1 cellular context compared by ENCODE assay signal in the genomic region with DNA sequence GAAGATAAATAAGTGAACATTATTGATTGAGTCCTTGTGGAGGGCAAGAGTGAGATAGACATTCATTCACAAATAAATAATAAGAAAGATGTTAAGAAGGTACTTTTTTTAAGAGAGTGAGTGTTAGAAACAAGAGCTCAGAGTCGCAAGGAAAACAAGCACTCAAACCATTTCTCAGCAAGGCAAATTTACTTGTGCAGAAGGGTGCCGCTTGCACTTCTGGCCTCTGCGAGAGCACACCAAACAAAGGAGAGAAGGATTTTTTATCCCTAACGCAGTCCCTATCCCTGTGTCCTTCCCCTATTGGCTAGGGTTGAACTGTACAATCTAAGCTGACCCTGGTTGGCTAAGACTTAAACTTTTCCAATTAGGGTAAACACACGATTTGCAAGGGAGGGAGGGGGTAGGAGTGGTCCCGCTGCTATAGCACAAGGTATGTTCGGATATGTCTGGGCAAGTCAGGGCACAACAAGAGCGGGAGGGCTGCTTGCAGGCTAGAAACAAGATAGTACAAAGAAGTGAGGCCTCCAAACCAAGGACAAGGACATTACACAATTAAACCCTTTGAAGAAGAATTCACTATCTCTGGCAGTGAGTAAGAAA.
TF ChIP-seq lines count a peak whose summit lies in the region.

No MANE protein-coding gene starts in this region.

TF ChIP-seq in GM23338, 12 proteins besides CTCF, POLR2A, EP300 and RAD21 (continued from another document):
- TF ChIP-seq, protein P1, sequence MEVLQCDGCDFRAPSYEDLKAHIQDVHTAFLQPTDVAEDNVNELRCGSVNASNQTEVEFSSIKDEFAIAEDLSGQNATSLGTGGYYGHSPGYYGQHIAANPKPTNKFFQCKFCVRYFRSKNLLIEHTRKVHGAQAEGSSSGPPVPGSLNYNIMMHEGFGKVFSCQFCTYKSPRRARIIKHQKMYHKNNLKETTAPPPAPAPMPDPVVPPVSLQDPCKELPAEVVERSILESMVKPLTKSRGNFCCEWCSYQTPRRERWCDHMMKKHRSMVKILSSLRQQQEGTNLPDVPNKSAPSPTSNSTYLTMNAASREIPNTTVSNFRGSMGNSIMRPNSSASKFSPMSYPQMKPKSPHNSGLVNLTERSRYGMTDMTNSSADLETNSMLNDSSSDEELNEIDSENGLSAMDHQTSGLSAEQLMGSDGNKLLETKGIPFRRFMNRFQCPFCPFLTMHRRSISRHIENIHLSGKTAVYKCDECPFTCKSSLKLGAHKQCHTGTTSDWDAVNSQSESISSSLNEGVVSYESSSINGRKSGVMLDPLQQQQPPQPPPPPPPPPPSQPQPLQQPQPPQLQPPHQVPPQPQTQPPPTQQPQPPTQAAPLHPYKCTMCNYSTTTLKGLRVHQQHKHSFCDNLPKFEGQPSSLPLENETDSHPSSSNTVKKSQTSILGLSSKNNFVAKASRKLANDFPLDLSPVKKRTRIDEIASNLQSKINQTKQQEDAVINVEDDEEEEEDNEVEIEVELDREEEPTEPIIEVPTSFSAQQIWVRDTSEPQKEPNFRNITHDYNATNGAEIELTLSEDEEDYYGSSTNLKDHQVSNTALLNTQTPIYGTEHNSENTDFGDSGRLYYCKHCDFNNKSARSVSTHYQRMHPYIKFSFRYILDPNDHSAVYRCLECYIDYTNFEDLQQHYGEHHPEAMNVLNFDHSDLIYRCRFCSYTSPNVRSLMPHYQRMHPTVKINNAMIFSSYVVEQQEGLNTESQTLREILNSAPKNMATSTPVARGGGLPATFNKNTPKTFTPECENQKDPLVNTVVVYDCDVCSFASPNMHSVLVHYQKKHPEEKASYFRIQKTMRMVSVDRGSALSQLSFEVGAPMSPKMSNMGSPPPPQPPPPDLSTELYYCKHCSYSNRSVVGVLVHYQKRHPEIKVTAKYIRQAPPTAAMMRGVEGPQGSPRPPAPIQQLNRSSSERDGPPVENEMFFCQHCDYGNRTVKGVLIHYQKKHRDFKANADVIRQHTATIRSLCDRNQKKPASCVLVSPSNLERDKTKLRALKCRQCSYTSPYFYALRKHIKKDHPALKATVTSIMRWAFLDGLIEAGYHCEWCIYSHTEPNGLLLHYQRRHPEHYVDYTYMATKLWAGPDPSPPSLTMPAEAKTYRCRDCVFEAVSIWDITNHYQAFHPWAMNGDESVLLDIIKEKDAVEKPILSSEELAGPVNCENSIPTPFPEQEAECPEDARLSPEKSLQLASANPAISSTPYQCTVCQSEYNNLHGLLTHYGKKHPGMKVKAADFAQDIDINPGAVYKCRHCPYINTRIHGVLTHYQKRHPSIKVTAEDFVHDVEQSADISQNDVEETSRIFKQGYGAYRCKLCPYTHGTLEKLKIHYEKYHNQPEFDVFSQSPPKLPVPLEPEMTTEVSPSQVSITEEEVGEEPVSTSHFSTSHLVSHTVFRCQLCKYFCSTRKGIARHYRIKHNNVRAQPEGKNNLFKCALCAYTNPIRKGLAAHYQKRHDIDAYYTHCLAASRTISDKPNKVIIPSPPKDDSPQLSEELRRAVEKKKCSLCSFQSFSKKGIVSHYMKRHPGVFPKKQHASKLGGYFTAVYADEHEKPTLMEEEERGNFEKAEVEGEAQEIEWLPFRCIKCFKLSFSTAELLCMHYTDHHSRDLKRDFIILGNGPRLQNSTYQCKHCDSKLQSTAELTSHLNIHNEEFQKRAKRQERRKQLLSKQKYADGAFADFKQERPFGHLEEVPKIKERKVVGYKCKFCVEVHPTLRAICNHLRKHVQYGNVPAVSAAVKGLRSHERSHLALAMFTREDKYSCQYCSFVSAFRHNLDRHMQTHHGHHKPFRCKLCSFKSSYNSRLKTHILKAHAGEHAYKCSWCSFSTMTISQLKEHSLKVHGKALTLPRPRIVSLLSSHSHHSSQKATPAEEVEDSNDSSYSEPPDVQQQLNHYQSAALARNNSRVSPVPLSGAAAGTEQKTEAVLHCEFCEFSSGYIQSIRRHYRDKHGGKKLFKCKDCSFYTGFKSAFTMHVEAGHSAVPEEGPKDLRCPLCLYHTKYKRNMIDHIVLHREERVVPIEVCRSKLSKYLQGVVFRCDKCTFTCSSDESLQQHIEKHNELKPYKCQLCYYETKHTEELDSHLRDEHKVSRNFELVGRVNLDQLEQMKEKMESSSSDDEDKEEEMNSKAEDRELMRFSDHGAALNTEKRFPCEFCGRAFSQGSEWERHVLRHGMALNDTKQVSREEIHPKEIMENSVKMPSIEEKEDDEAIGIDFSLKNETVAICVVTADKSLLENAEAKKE (CRISPR knock-in tag; IDR thresholded peaks at IDR 0.05): no peak
- no peak for TF ChIP-seq NANOG (IDR thresholded peaks at IDR 0.05; ENCODE audit: borderline replicate concordance)
TF ChIP-seq in GM23338: peak in this region for 0.
